In the genomic region with DNA sequence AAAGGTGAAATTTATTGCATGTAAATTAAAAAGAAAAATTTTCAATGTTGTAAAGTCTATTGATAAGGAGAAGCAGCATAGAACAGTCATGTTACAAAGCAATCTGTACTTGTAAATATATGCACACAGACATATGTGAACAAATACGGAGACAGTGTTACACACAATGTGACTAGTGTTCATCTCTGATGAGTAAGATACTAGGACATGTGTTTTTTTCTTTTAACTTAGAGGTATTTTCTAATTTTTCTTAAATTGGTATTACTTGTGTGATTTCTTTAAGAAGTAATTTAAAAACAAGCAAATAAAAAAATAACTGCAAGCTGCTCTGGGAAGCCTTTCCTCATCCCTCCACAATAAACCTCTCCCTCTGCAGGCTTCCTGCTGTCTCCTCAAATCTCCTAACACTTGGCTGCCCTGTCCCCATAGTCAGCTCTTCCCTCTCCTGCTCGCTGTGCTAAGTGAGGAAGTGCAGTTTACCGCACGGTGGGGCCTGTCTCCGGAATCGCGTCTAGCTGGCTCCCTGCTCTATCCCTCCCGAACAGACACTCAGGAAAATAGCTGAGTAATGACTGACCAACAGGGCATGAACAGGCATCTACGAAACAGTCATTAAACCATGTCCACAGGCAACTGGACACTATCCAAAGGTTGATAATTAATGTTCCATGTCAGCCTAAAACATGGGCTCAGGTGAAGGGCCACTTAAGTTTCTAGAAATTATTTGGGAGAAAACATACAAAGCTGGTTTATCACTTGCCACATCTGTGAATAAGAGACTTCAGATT, we compare ENCODE assay signal across 8 cellular contexts. TPM values are rescaled to one million over a fixed set of nuclear protein-coding genes. Genes with fewer than 3 reads are reported as not detected.
DNase-seq lines count a peak whose midpoint lies in the region; ATAC-seq and TF ChIP-seq lines count a peak whose summit lies in the region.

No MANE protein-coding gene starts in this region.

- H3K4me1 Mint-ChIP-seq in T-helper 2 cell treated with Interferon-gamma antibody and Interleukin-4, amounts not matched to agents 5 μg/mL and 100 μg/mL, for 36 hours (ENCODE audit: low read depth): peaks cover 2% of the 10 kb centered on the region

- H3K36me3 ChIP-seq in mesodermal cell (ENCODE audit: control insufficient read depth, insufficient read depth, low read length) (no peaks in the 10 kb centered on the region), uterus (no peaks in the 10 kb centered on the region)

- WGBS in mesodermal cell (ENCODE audit: insufficient coverage in 2 of 2), 2 experiments: 20 to 24% methylated on average over 5 to 8 of the region's 9 CpGs

- H3K9me3 ChIP-seq in mesodermal cell (ENCODE audit: control insufficient read depth, low read length) (no peaks in the 10 kb centered on the region), uterus (no peaks in the 10 kb centered on the region)

- TF ChIP-seq CTCF in RWPE1 (conservative IDR thresholded peaks at IDR 0.05; ENCODE audit: low read depth): peak; percentile 19; the same call in 1 of the 2 replicates
- peak; percentile 48 for TF ChIP-seq CTCF in epithelial cell of proximal tubule (conservative IDR thresholded peaks at IDR 0.05; ENCODE audit: low read depth, low read length)
- peak; percentile 27 to 42 (median 31) for TF ChIP-seq CTCF in uterus (IDR thresholded peaks at IDR 0.05)

- H3K4me1 ChIP-seq in mesodermal cell (ENCODE audit: control insufficient read depth, insufficient read depth, low read length, poor library complexity, severe bottlenecking) (peaks cover 23% of the 10 kb centered on the region), uterus (peaks cover 0 to 8% of the 10 kb centered on the region in 2 donors)

- no peaks in the 10 kb centered on the region for H3K36me3 Mint-ChIP-seq in T-helper 2 cell treated with Interferon-gamma antibody and Interleukin-4, amounts not matched to agents 5 μg/mL and 100 μg/mL, for 36 hours (ENCODE audit: low read depth)

- H3K27me3 ChIP-seq in uterus: no peaks in the 10 kb centered on the region

- H3K4me3 Mint-ChIP-seq in T-helper 2 cell treated with Interferon-gamma antibody and Interleukin-4, amounts not matched to agents 5 μg/mL and 100 μg/mL, for 36 hours: no peak overlapping the region

- no peak overlapping the region for H3K4me3 ChIP-seq in epithelial cell of proximal tubule (ENCODE audit: low read depth, low read length)
- H3K4me3 ChIP-seq in mesodermal cell (ENCODE audit: extremely low read depth, insufficient read depth, low read length, poor library complexity, severe bottlenecking): no peak overlapping the region
- no peak overlapping the region for H3K4me3 ChIP-seq in uterus

- ATAC-seq in HG03196 (IDR thresholded peaks at IDR 0.05; ENCODE audit: unreplicated experiment): no peak

- intact Hi-C loops in uterus (cut with DNase I; ENCODE audit: low total_unique reads): no loop called here

- H3K9me3 Mint-ChIP-seq in T-helper 2 cell treated with Interferon-gamma antibody and Interleukin-4, amounts not matched to agents 5 μg/mL and 100 μg/mL, for 36 hours: no peaks in the 10 kb centered on the region

- H3K27ac ChIP-seq in RWPE1 (peak overlapping the region; percentile 74), mesodermal cell (ENCODE audit: low read depth, low read length, severe bottlenecking) (peak overlapping the region; percentile 96), uterus (peak overlapping the region; percentile 79 to 80)

- CTCF ChIA-PET in RWPE1 (lab: Yijun Ruan, JAX): interaction anchor here (0.5 to 4.0 kb wide), 6 partner anchors 9 to 209 kb away, joined by 3 to 26 read pairs (median 3); no protein-coding TSS in a partner anchor

- POLR2A ChIA-PET in RWPE1 (lab: Yijun Ruan, JAX; ENCODE audit: low non-redundant PET): no interaction called here

- DNase-seq in HCEC 1CT: peak; percentile 90
- peak; percentile 74 for DNase-seq in RWPE1 (ENCODE audit: low spot score)
- peak; percentile 91 for DNase-seq in epithelial cell of proximal tubule (ENCODE audit: low read depth)
- peak; percentile 67 to 69 for DNase-seq in uterus
- no peak for DNase-seq in T-helper 2 cell treated with Interferon-gamma antibody and Interleukin-4, amounts not matched to agents 5 μg/mL and 100 μg/mL, for 36 hours (ENCODE audit: low spot score)
- DNase-seq in activated CD4-positive, CD25-positive, alpha-beta regulatory T cell treated with anti-CD3 and anti-CD28 coated beads, Interleukin-2, amount 50 U/mL, for 72 hours: no peak

- H3K27ac Mint-ChIP-seq in T-helper 2 cell treated with Interferon-gamma antibody and Interleukin-4, amounts not matched to agents 5 μg/mL and 100 μg/mL, for 36 hours: no peak overlapping the region

- no peak for TF ChIP-seq POLR2A in uterus (IDR thresholded peaks at IDR 0.05)

- peaks cover 31% of the 10 kb centered on the region for H3K27me3 Mint-ChIP-seq in T-helper 2 cell treated with Interferon-gamma antibody and Interleukin-4, amounts not matched to agents 5 μg/mL and 100 μg/mL, for 36 hours (ENCODE audit: low read depth)

RNA-seq across cellular contexts. Expression of a gene that starts 35.9 kb away (rescaled TPM):
- total RNA-seq in epithelial cell of proximal tubule (16.8 and 35.1 TPM in 2 replicates), uterus (10 to 100 TPM in 2 of 4 donors, 1 to 10 TPM in 2; 6.1 to 41.5 (median 15.1) TPM)
- 20.6 TPM for polyA plus RNA-seq in mesodermal cell (2013, experiment 1 of 2)
- polyA plus RNA-seq in mesodermal cell (2013, experiment 2 of 2): 20.5 TPM

RNA-seq across cellular contexts. Expression of a gene that starts 56.1 kb away (rescaled TPM):
- 122 and 141 TPM in 2 replicates for total RNA-seq in epithelial cell of proximal tubule
- polyA plus RNA-seq in mesodermal cell (2013, experiment 1 of 2): 91.2 TPM
- 74.7 TPM for polyA plus RNA-seq in mesodermal cell (2013, experiment 2 of 2)
- 10 to 100 TPM; 42.6 to 67.9 (median 56.2) TPM for total RNA-seq in uterus

Comparison
In these comparisons a context has a peak if more than half of its experiments do, and no peak if none do; other contexts are left out.
1. DNase-seq: peak in HCEC 1CT (single experiment), RWPE1 (single experiment), epithelial cell of proximal tubule (single experiment) and uterus (2 of 2); none in T-helper 2 cell treated with Interferon-gamma antibody and Interleukin-4, amounts not matched to agents 5 μg/mL and 100 μg/mL, for 36 hours (single experiment) and activated CD4-positive, CD25-positive, alpha-beta regulatory T cell treated with anti-CD3 and anti-CD28 coated beads, Interleukin-2, amount 50 U/mL, for 72 hours (single experiment).
2. Peak in every context shown above with its lines, with median percentiles within 50 percentile points of each other: H3K27ac ChIP-seq and CTCF ChIP-seq.